In the genomic region with DNA sequence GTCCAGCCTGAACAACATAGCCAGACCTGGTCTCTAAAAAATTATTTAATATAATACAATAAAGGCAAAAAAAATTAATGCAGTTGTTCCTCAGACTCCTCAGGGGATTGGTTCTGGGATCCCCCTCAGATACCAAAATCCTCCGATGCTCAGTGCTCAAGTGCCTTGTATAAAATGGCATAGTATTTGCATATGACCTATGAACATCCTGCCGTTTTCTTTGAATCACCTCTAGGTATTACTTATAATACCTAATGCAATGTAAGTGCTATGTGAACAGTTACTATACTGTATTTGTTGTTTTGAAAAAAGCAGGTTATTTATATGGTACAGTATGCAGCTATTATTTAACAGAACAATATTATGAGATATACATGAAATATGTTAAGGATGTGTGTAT, we compare ENCODE assay signal across 20 cellular contexts. TPM values are rescaled to one million over a fixed set of nuclear protein-coding genes. Genes with fewer than 3 reads are reported as not detected.
DNase-seq lines count a peak whose midpoint lies in the region; ATAC-seq, FAIRE-seq and TF ChIP-seq lines count a peak whose summit lies in the region.
"Had no signal": no experiment of that assay in that cellular context is flagged by ENCODE, and none has a peak within 500 bp of the region (broad histone marks: within the 10 kb centered on the region; RNA-seq: fewer than 3 reads in every experiment).

No MANE protein-coding gene starts in this region.

- H3K4me1 ChIP-seq in GM12878 (ENCODE audit: control insufficient read depth, insufficient read depth, low read length), result no peaks in the 10 kb centered on the region
- no peaks in the 10 kb centered on the region for H3K4me1 ChIP-seq in uterus

- RAD21 ChIA-PET in GM12878 (lab: Charles Lee; ENCODE audit: unreplicated experiment), result no interaction called here

- FAIRE-seq in GM12891 (lab: Jason Lieb, UNC) (peak; percentile 81), GM12878 (lab: Jason Lieb, UNC) (no peak)
- FAIRE-seq: GM18507 had no signal

- H3K27me3 ChIP-seq in GM12878 (replicated peaks in 1 of 2; ENCODE audit: control insufficient read depth in 2 of 2, insufficient read depth in 2 of 2, low read length in 1 of 2), result no peaks in the 10 kb centered on the region
- H3K27me3 ChIP-seq in WERI-Rb-1 (ENCODE audit: insufficient read depth, low read depth, severe bottlenecking), result no peaks in the 10 kb centered on the region
- no peaks in the 10 kb centered on the region for H3K27me3 ChIP-seq in uterus

- 27% methylated on average over 2 of the region's 2 CpGs for WGBS in GM12878 (ENCODE audit: insufficient coverage, insufficient replicate concordance, low lambda C conversion rate, missing lambda C conversion rate)

- no peaks in the 10 kb centered on the region for H3K27me3 Mint-ChIP-seq in activated naive CD8-positive, alpha-beta T cell treated with anti-CD3 and anti-CD28 coated beads, Interleukin-2, amount 50 U/mL, for 24 hours
- no peaks in the 10 kb centered on the region for H3K27me3 Mint-ChIP-seq in activated naive CD8-positive, alpha-beta T cell treated with anti-CD3 and anti-CD28 coated beads for 36 hours
- H3K27me3 Mint-ChIP-seq: B cell; CD4-positive, alpha-beta memory T cell; IgD-negative memory B cell had no signal

- no peak overlapping the region for H3K27ac Mint-ChIP-seq in activated naive CD8-positive, alpha-beta T cell treated with anti-CD3 and anti-CD28 coated beads, Interleukin-2, amount 50 U/mL, for 24 hours
- H3K27ac Mint-ChIP-seq in activated naive CD8-positive, alpha-beta T cell treated with anti-CD3 and anti-CD28 coated beads for 36 hours, result no peak overlapping the region
- H3K27ac Mint-ChIP-seq: B cell, GM23338, H9, IgD-negative memory B cell had no signal

- peaks cover 31% of the 10 kb centered on the region for H3K36me3 Mint-ChIP-seq in activated naive CD8-positive, alpha-beta T cell treated with anti-CD3 and anti-CD28 coated beads, Interleukin-2, amount 50 U/mL, for 24 hours (ENCODE audit: low read depth)
- peaks cover 42% of the 10 kb centered on the region for H3K36me3 Mint-ChIP-seq in activated naive CD8-positive, alpha-beta T cell treated with anti-CD3 and anti-CD28 coated beads for 36 hours

- H3K9ac ChIP-seq in GM12878 (ENCODE audit: control insufficient read depth, insufficient read depth, low read length), result no peak overlapping the region

- H3K36me3 ChIP-seq in GM12878 (ENCODE audit: control insufficient read depth in 2 of 2, insufficient read depth in 2 of 2, low read length in 1 of 2) (peaks cover 2 to 3% of the 10 kb centered on the region in 2 experiments; a peak in 3 of 4 replicates), WERI-Rb-1 (peaks cover 14% of the 10 kb centered on the region), uterus (no peaks in the 10 kb centered on the region)

- H3K9me3 ChIP-seq in GM12878 (replicated peaks; ENCODE audit: control insufficient read depth, insufficient read depth, low read length) (peaks cover 3% of the 10 kb centered on the region), WERI-Rb-1 (ENCODE audit: severe bottlenecking) (no peaks in the 10 kb centered on the region), uterus (no peaks in the 10 kb centered on the region)

- TF ChIP-seq CTCF in GM12878 (IDR thresholded peaks at IDR 0.05 in 2 of 3, conservative IDR thresholded peaks at IDR 0.05 in 1 of 3; ENCODE audit: control insufficient read depth in 2 of 3, extremely low read depth in 1 of 3, insufficient read depth in 1 of 3, low read depth in 3 of 3, low read length in 3 of 3) (no peak), WERI-Rb-1 (IDR thresholded peaks at IDR 0.05; ENCODE audit: low read depth, low read length) (no peak), uterus (IDR thresholded peaks at IDR 0.05) (no peak)

- ATAC-seq in activated naive CD8-positive, alpha-beta T cell treated with anti-CD3 and anti-CD28 coated beads, Interleukin-2, amount 50 U/mL, for 24 hours, result peak; percentile 72
- ATAC-seq in GM12878, result peak; percentile 51
- ATAC-seq: GM23338 had no signal

- POLR2A ChIA-PET in GM12878 (lab: Charles Lee), result interaction anchor here (1.1 kb wide), 1 partner anchor 12 kb away, joined by 3 read pairs; no protein-coding TSS in a partner anchor

- H2AFZ ChIP-seq in GM12878 (ENCODE audit: control insufficient read depth, low read depth, low read length), result no peak overlapping the region
- H2AFZ ChIP-seq: GM23338 had no signal

- peaks cover 12% of the 10 kb centered on the region for H3K4me1 Mint-ChIP-seq in activated naive CD8-positive, alpha-beta T cell treated with anti-CD3 and anti-CD28 coated beads, Interleukin-2, amount 50 U/mL, for 24 hours
- peaks cover 15% of the 10 kb centered on the region for H3K4me1 Mint-ChIP-seq in activated naive CD8-positive, alpha-beta T cell treated with anti-CD3 and anti-CD28 coated beads for 36 hours
- H3K4me1 Mint-ChIP-seq: GM23338, H9 had no signal

- TF ChIP-seq EP300 in GM12878 (IDR thresholded peaks at IDR 0.05; ENCODE audit: borderline replicate concordance in 1 of 2, control insufficient read depth in 1 of 2, low read depth in 2 of 2, low read length in 2 of 2), result no peak

- peaks cover 4% of the 10 kb centered on the region for H3K9me3 Mint-ChIP-seq in activated naive CD8-positive, alpha-beta T cell treated with anti-CD3 and anti-CD28 coated beads, Interleukin-2, amount 50 U/mL, for 24 hours
- peaks cover 3% of the 10 kb centered on the region for H3K9me3 Mint-ChIP-seq in activated naive CD8-positive, alpha-beta T cell treated with anti-CD3 and anti-CD28 coated beads for 36 hours
- H3K9me3 Mint-ChIP-seq: GM23338, H9 had no signal

- TF ChIP-seq RAD21 in GM12878 (IDR thresholded peaks at IDR 0.05; ENCODE audit: insufficient read depth, low read depth, low read length), result no peak

- no peak overlapping the region for H3K4me3 Mint-ChIP-seq in activated naive CD8-positive, alpha-beta T cell treated with anti-CD3 and anti-CD28 coated beads, Interleukin-2, amount 50 U/mL, for 24 hours
- H3K4me3 Mint-ChIP-seq in activated naive CD8-positive, alpha-beta T cell treated with anti-CD3 and anti-CD28 coated beads for 36 hours, result no peak overlapping the region
- H3K4me3 Mint-ChIP-seq: B cell; CD4-positive, alpha-beta memory T cell; GM23338; H9; IgD-negative memory B cell had no signal

- no peak overlapping the region for H3K4me2 ChIP-seq in GM12878 (ENCODE audit: control insufficient read depth, insufficient read depth)
- H3K4me2 ChIP-seq: GM23338 had no signal

- no peak overlapping the region for H3K4me3 ChIP-seq in GM12878
- no peak overlapping the region for H3K4me3 ChIP-seq in WERI-Rb-1 (ENCODE audit: low read depth, low read length)
- H3K4me3 ChIP-seq in uterus, result no peak overlapping the region
- H3K4me3 ChIP-seq: GM23338 had no signal

- H3K27ac ChIP-seq in GM12878 (ENCODE audit: control insufficient read depth, insufficient read depth) (no peak overlapping the region), WERI-Rb-1 (no peak overlapping the region), uterus (no peak overlapping the region)

- H3K79me2 ChIP-seq in GM12878 (ENCODE audit: control insufficient read depth, insufficient read depth, low read length), result no peaks in the 10 kb centered on the region

- in situ Hi-C loops in GM12878 (cut with MboI), result no loop called here

- SMC1A ChIA-PET in GM12878 (lab: Charles Lee; ENCODE audit: uncharacterized antibody, unreplicated experiment), result interaction anchor here (1.4 to 2.1 kb wide), 3 partner anchors 12 to 1527 kb away, joined by 4 to 9 read pairs (median 5); no protein-coding TSS in a partner anchor

- no peak for TF ChIP-seq POLR2A in GM12891 (IDR thresholded peaks at IDR 0.05; ENCODE audit: low read depth, low read length)
- TF ChIP-seq POLR2A in GM12878 (IDR thresholded peaks at IDR 0.05; ENCODE audit: low read depth, low read length), result no peak
- TF ChIP-seq POLR2A in uterus (IDR thresholded peaks at IDR 0.05), result no peak

- no peaks in the 10 kb centered on the region for H4K20me1 ChIP-seq in GM12878 (ENCODE audit: control insufficient read depth, insufficient read depth)

- BruUV-seq in GM12878 (replicated peaks; lab: Mats Ljungman, UMichigan), result no TSS peak

- CTCF ChIA-PET in GM12878 (lab: Yijun Ruan, JAX), result interaction anchor here (1.0 to 2.2 kb wide), 5 partner anchors 25 to 1841 kb away, joined by 3 to 17 read pairs (median 6); no protein-coding TSS in a partner anchor

- intact Hi-C loops in GM12878 (cut with micrococcal nuclease; ENCODE audit: unreplicated experiment) (no loop called here), uterus (cut with DNase I; ENCODE audit: low total_unique reads) (no loop called here)

- no peak for DNase-seq in activated naive CD8-positive, alpha-beta T cell treated with anti-CD3 and anti-CD28 coated beads, Interleukin-2, amount 50 U/mL, for 24 hours
- DNase-seq in activated naive CD8-positive, alpha-beta T cell treated with anti-CD3 and anti-CD28 coated beads for 36 hours, result no peak
- no peak for DNase-seq in GM12891 (ENCODE audit: insufficient read length, low spot score)
- no peak for DNase-seq in GM12878 (ENCODE audit: low read depth, low spot score)
- no peak for DNase-seq in WERI-Rb-1
- DNase-seq in uterus, result no peak
- no peak for DNase-seq in NK-92 (lab: John Stamatoyannopoulos, UW; ENCODE audit: unreplicated experiment)
- DNase-seq: ACHN; C1 segment of cervical spinal cord; CD4-positive, alpha-beta memory T cell; DMS153; DMS79 treated with DMSO at 0.1 percent for 48 hours; EL; GDM1; H9; KG1 had no signal

TF ChIP-seq in GM12891, 5 proteins besides CTCF, POLR2A, EP300 and RAD21:
- TF ChIP-seq POLR2AphosphoS5 (IDR thresholded peaks at IDR 0.05; ENCODE audit: low read depth, low read length), result no peak

TF ChIP-seq in GM12878, 131 proteins besides CTCF, POLR2A, EP300 and RAD21 (continues in another document):
- no peak for TF ChIP-seq NFIC (IDR thresholded peaks at IDR 0.05; ENCODE audit: low read depth, low read length)

RNA-seq across cellular contexts. Expression of gene RNGTT, which starts 43.3 kb away (rescaled TPM):
- total RNA-seq in activated naive CD8-positive, alpha-beta T cell treated with anti-CD3 and anti-CD28 coated beads for 36 hours, result 10 to 100 TPM; 19.7 to 20.9 TPM
- polyA plus RNA-seq in GM12891 (2012; ENCODE audit: low read depth, missing spikeins), result 12.9 TPM
- total RNA-seq in GM12878 (2013; cell fraction: nucleolus; rRNA removed), result 118 TPM in 2 replicates
- total RNA-seq in GM12878 (2014; rRNA removed) (24.0 and 30.5 TPM in 2 replicates), GM12878 (2014; rRNA removed; fragmentation: Illumina TruSeq; extraction: Trizol) (30.4 TPM in 2 replicates), GM12878 (2021) (18.8 and 21.4 TPM in 2 replicates), uterus (10 to 100 TPM in 3 of 4 donors, 1 to 10 TPM in 1; 7.4 to 45.7 (median 16.1) TPM)
- 8.3 TPM for polyA plus RNA-seq in GM12878 (2011; ENCODE audit: low read depth)
- polyA plus RNA-seq in GM12878 (2011; rRNA removed) (20.9 and 29.5 TPM in 2 replicates), GM12878 (2014; fragmentation: Illumina TruSeq; extraction: Trizol) (23.1 and 30.2 TPM in 2 replicates), GM12878 (2014; fragmentation: Nextera tagmentation; extraction: Ambion mirVana) (10 to 100 TPM in 1 of 2 experiments, 1 to 10 TPM in 1; 7.7 to 11.0 TPM), GM12878 (2014; rRNA removed) (12.0 and 15.0 TPM in 2 replicates), GM12878 (2016; fragmentation: Nextera tagmentation; extraction: Ambion mirVana) (10 to 100 TPM; 23.2 to 28.2 TPM)
- polyA plus RNA-seq in GM12878 (2011; cell fraction: cytosol; rRNA removed), result 7.4 and 8.6 TPM in 2 replicates
- polyA plus RNA-seq in GM12878 (2011; cell fraction: nucleus; rRNA removed), result 10.6 and 12.5 TPM in 2 replicates
- 13.7 and 16.6 TPM in 2 replicates for polyA plus RNA-seq in GM12878 (2012)
- 18.5 and 21.4 TPM in 2 replicates for polyA minus RNA-seq in GM12878 (2011; rRNA and poly(A)+ RNA removed)
- polyA minus RNA-seq in GM12878 (2011; cell fraction: cytosol; rRNA and poly(A)+ RNA removed), result 5.6 and 7.2 TPM in 2 replicates
- 19.9 and 33.9 TPM in 2 replicates for polyA minus RNA-seq in GM12878 (2011; cell fraction: nucleus; rRNA and poly(A)+ RNA removed)
